In genomic region chr20:38159949-38160756, GRCh38 we compare ENCODE assay signal across 1 cellular context.
A peak's percentile ranks its signal among the peaks of the same experiment; 100 is the strongest.
TF ChIP-seq lines count a peak whose summit lies in the region.

No MANE protein-coding gene starts in this region.

TF ChIP-seq in K562, 482 proteins besides CTCF, POLR2A, EP300 and RAD21 (continued from another document):
- no peak for TF ChIP-seq TSHZ1 (CRISPR knock-in tag; IDR thresholded peaks at IDR 0.05)
- no peak for TF ChIP-seq ZNF280B (CRISPR knock-in tag; IDR thresholded peaks at IDR 0.05)
- no peak for TF ChIP-seq ZNF23 (CRISPR knock-in tag; IDR thresholded peaks at IDR 0.05)
- no peak for TF ChIP-seq ARHGAP35 (IDR thresholded peaks at IDR 0.05; ENCODE audit: partially characterized antibody)
- no peak for TF ChIP-seq ZNF24 (IDR thresholded peaks at IDR 0.05)
- no peak for TF ChIP-seq NFYB (IDR thresholded peaks at IDR 0.05; ENCODE audit: extremely low read depth, insufficient read length)
- no peak for TF ChIP-seq SP2 (IDR thresholded peaks at IDR 0.05; ENCODE audit: extremely low read depth, low read depth, low read length, poor library complexity, severe bottlenecking)
- TF ChIP-seq ZNF354B (CRISPR knock-in tag; IDR thresholded peaks at IDR 0.05) = no peak
- TF ChIP-seq THRAP3 (IDR thresholded peaks at IDR 0.05; ENCODE audit: borderline replicate concordance) = no peak; the same call in 1 of the 2 replicates
- no peak for TF ChIP-seq HDAC6 (IDR thresholded peaks at IDR 0.05; ENCODE audit: low read depth, low read length)
- no peak for TF ChIP-seq SNAPC5 (CRISPR knock-in tag; IDR thresholded peaks at IDR 0.05)
- peak; percentile 90 for TF ChIP-seq NCOR1 (IDR thresholded peaks at IDR 0.05)
- TF ChIP-seq ZBTB1 (CRISPR knock-in tag; IDR thresholded peaks at IDR 0.05; ENCODE audit: borderline replicate concordance, low read depth) = no peak
- no peak for TF ChIP-seq E2F5 (CRISPR knock-in tag; IDR thresholded peaks at IDR 0.05)
- no peak for TF ChIP-seq CBX5 (IDR thresholded peaks at IDR 0.05; ENCODE audit: borderline replicate concordance, low read depth)
- no peak for TF ChIP-seq CEBPZ (IDR thresholded peaks at IDR 0.05; ENCODE audit: borderline replicate concordance, low read depth, low read length)
- no peak for TF ChIP-seq SMAD3 (CRISPR knock-in tag; conservative IDR thresholded peaks at IDR 0.05)
- no peak for TF ChIP-seq ILK (tag; IDR thresholded peaks at IDR 0.05; ENCODE audit: borderline replicate concordance, low read depth)
- no peak for TF ChIP-seq IRF1 (CRISPR knock-in tag; IDR thresholded peaks at IDR 0.05; ENCODE audit: borderline replicate concordance)
- peak; percentile 100 for TF ChIP-seq BRD9 (IDR thresholded peaks at IDR 0.05; ENCODE audit: low read depth, partially characterized antibody)
- no peak for TF ChIP-seq ZBTB43 (CRISPR knock-in tag; IDR thresholded peaks at IDR 0.05)
- no peak for TF ChIP-seq SRSF1 (IDR thresholded peaks at IDR 0.05; ENCODE audit: low read depth, low read length)
- no peak for TF ChIP-seq SRSF9 (IDR thresholded peaks at IDR 0.05; ENCODE audit: borderline replicate concordance, low read depth, low read length)
- TF ChIP-seq KLF6 (CRISPR knock-in tag; IDR thresholded peaks at IDR 0.05; ENCODE audit: borderline replicate concordance) = no peak
- TF ChIP-seq TEAD4 (IDR thresholded peaks at IDR 0.05; ENCODE audit: low read length) = peak; percentile 91
- TF ChIP-seq TEAD4 (CRISPR knock-in tag; IDR thresholded peaks at IDR 0.05; ENCODE audit: borderline replicate concordance) = no peak
- no peak for TF ChIP-seq HMG20A (CRISPR knock-in tag; conservative IDR thresholded peaks at IDR 0.05)
- TF ChIP-seq NUFIP1 (IDR thresholded peaks at IDR 0.05; ENCODE audit: partially characterized antibody) = no peak
